Comparison of ENCODE assay signal across 1 cellular context in the genomic region with DNA sequence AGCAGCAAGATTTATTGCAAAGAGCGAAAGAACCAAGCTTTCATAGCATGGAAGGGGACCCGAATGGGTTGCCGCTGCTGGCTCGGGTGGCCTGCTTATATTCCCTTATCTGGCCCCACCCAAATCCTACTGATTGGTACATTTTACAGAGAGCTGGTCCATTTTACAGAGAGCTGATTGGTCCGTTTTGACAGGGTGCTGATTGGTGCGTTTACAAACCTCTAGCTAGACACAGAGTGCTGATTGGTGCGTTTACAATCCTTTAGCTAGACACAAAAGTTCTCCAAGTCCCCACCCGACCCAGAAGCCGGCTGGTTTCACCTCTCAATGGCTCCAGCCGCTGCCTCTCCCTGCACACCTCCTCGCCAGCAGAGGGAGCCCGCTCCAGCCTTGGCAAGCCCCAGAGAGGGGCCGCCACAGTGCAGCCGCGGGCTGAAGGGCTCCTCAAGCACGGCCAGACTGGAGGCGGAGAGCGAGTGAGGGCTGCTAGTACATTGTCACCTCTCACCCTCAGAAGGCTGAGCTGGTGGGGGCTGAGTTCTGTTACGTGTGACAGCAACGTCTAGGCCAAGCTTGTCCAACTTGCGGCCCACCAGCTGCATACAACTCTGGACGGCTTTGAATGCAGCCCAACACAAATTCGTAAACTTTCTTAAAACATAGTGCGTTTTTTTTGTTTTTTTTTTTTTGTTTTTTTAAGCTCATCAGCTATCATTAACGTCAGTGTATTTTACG.
A peak's percentile ranks its signal among the peaks of the same experiment; 100 is the strongest.
TF ChIP-seq lines count a peak whose summit lies in the region.

No MANE protein-coding gene starts in this region.

TF ChIP-seq in HepG2, 621 proteins besides CTCF, POLR2A, EP300 and RAD21 (continued from another document and continues in another):
- TF ChIP-seq, protein P1, sequence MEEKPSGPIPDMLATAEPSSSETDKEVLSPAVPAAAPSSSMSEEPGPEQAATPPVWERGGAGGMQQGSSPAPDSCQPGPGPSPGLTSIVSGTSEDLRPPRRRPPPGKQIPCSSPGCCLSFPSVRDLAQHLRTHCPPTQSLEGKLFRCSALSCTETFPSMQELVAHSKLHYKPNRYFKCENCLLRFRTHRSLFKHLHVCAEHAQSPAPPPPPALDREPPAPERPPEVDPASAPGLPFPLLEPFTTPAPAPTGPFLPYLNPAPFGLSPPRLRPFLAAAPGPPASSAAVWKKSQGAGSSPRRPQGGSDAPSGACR (CRISPR knock-in tag; IDR thresholded peaks at IDR 0.05), result no peak
- peak; percentile 49; the same call in 1 of the 2 replicates for TF ChIP-seq FOXK1 (CRISPR knock-in tag; IDR thresholded peaks at IDR 0.05; ENCODE audit: borderline replicate concordance, low read depth)
- 0 out of 2 replicates have a peak, but pooled peaks have one; percentile 21 for TF ChIP-seq ZNF124 (CRISPR knock-in tag; IDR thresholded peaks at IDR 0.05)
- TF ChIP-seq, protein P2, sequence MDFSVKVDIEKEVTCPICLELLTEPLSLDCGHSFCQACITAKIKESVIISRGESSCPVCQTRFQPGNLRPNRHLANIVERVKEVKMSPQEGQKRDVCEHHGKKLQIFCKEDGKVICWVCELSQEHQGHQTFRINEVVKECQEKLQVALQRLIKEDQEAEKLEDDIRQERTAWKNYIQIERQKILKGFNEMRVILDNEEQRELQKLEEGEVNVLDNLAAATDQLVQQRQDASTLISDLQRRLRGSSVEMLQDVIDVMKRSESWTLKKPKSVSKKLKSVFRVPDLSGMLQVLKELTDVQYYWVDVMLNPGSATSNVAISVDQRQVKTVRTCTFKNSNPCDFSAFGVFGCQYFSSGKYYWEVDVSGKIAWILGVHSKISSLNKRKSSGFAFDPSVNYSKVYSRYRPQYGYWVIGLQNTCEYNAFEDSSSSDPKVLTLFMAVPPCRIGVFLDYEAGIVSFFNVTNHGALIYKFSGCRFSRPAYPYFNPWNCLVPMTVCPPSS (IDR thresholded peaks at IDR 0.05), result no peak
- 0 out of 2 replicates have a peak, but pooled peaks have one; percentile 29 for TF ChIP-seq PHF21A (CRISPR knock-in tag; IDR thresholded peaks at IDR 0.05)
- TF ChIP-seq MED8 (CRISPR knock-in tag; IDR thresholded peaks at IDR 0.05; ENCODE audit: insufficient replicate concordance), result no peak
- no peak for TF ChIP-seq RARA (CRISPR knock-in tag; IDR thresholded peaks at IDR 0.05)
- no peak for TF ChIP-seq ZNF496 (CRISPR knock-in tag; IDR thresholded peaks at IDR 0.05; ENCODE audit: insufficient replicate concordance)
- TF ChIP-seq TBX2 (CRISPR knock-in tag; IDR thresholded peaks at IDR 0.05; ENCODE audit: borderline replicate concordance), result 0 out of 2 replicates have a peak, but pooled peaks have one; percentile 31
- TF ChIP-seq SIN3A (IDR thresholded peaks at IDR 0.05; ENCODE audit: borderline replicate concordance, low read depth, low read length), result no peak
- TF ChIP-seq, protein P3, sequence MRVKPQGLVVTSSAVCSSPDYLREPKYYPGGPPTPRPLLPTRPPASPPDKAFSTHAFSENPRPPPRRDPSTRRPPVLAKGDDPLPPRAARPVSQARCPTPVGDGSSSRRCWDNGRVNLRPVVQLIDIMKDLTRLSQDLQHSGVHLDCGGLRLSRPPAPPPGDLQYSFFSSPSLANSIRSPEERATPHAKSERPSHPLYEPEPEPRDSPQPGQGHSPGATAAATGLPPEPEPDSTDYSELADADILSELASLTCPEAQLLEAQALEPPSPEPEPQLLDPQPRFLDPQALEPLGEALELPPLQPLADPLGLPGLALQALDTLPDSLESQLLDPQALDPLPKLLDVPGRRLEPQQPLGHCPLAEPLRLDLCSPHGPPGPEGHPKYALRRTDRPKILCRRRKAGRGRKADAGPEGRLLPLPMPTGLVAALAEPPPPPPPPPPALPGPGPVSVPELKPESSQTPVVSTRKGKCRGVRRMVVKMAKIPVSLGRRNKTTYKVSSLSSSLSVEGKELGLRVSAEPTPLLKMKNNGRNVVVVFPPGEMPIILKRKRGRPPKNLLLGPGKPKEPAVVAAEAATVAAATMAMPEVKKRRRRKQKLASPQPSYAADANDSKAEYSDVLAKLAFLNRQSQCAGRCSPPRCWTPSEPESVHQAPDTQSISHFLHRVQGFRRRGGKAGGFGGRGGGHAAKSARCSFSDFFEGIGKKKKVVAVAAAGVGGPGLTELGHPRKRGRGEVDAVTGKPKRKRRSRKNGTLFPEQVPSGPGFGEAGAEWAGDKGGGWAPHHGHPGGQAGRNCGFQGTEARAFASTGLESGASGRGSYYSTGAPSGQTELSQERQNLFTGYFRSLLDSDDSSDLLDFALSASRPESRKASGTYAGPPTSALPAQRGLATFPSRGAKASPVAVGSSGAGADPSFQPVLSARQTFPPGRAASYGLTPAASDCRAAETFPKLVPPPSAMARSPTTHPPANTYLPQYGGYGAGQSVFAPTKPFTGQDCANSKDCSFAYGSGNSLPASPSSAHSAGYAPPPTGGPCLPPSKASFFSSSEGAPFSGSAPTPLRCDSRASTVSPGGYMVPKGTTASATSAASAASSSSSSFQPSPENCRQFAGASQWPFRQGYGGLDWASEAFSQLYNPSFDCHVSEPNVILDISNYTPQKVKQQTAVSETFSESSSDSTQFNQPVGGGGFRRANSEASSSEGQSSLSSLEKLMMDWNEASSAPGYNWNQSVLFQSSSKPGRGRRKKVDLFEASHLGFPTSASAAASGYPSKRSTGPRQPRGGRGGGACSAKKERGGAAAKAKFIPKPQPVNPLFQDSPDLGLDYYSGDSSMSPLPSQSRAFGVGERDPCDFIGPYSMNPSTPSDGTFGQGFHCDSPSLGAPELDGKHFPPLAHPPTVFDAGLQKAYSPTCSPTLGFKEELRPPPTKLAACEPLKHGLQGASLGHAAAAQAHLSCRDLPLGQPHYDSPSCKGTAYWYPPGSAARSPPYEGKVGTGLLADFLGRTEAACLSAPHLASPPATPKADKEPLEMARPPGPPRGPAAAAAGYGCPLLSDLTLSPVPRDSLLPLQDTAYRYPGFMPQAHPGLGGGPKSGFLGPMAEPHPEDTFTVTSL (CRISPR knock-in tag; IDR thresholded peaks at IDR 0.05; ENCODE audit: borderline replicate concordance), result no peak
- TF ChIP-seq, protein P4, sequence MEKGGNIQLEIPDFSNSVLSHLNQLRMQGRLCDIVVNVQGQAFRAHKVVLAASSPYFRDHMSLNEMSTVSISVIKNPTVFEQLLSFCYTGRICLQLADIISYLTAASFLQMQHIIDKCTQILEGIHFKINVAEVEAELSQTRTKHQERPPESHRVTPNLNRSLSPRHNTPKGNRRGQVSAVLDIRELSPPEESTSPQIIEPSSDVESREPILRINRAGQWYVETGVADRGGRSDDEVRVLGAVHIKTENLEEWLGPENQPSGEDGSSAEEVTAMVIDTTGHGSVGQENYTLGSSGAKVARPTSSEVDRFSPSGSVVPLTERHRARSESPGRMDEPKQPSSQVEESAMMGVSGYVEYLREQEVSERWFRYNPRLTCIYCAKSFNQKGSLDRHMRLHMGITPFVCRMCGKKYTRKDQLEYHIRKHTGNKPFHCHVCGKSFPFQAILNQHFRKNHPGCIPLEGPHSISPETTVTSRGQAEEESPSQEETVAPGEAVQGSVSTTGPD (CRISPR knock-in tag; IDR thresholded peaks at IDR 0.05), result no peak
- TF ChIP-seq, protein P5, sequence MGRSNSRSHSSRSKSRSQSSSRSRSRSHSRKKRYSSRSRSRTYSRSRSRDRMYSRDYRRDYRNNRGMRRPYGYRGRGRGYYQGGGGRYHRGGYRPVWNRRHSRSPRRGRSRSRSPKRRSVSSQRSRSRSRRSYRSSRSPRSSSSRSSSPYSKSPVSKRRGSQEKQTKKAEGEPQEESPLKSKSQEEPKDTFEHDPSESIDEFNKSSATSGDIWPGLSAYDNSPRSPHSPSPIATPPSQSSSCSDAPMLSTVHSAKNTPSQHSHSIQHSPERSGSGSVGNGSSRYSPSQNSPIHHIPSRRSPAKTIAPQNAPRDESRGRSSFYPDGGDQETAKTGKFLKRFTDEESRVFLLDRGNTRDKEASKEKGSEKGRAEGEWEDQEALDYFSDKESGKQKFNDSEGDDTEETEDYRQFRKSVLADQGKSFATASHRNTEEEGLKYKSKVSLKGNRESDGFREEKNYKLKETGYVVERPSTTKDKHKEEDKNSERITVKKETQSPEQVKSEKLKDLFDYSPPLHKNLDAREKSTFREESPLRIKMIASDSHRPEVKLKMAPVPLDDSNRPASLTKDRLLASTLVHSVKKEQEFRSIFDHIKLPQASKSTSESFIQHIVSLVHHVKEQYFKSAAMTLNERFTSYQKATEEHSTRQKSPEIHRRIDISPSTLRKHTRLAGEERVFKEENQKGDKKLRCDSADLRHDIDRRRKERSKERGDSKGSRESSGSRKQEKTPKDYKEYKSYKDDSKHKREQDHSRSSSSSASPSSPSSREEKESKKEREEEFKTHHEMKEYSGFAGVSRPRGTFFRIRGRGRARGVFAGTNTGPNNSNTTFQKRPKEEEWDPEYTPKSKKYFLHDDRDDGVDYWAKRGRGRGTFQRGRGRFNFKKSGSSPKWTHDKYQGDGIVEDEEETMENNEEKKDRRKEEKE (IDR thresholded peaks at IDR 0.05), result no peak
- no peak for TF ChIP-seq ZFYVE20 (CRISPR knock-in tag; IDR thresholded peaks at IDR 0.05; ENCODE audit: borderline replicate concordance, low read depth)
- no peak for TF ChIP-seq ZNF720 (CRISPR knock-in tag; IDR thresholded peaks at IDR 0.05)
- no peak for TF ChIP-seq ZZZ3 (CRISPR knock-in tag; IDR thresholded peaks at IDR 0.05; ENCODE audit: borderline replicate concordance)
- TF ChIP-seq SMAD1 (CRISPR knock-in tag; IDR thresholded peaks at IDR 0.05; ENCODE audit: borderline replicate concordance, low read depth), result no peak; the same call in 1 of the 2 replicates
- TF ChIP-seq NFYB (CRISPR knock-in tag; IDR thresholded peaks at IDR 0.05), result peak; percentile 64
- no peak for TF ChIP-seq TRIM24 (CRISPR knock-in tag; IDR thresholded peaks at IDR 0.05)
- TF ChIP-seq, protein P6, sequence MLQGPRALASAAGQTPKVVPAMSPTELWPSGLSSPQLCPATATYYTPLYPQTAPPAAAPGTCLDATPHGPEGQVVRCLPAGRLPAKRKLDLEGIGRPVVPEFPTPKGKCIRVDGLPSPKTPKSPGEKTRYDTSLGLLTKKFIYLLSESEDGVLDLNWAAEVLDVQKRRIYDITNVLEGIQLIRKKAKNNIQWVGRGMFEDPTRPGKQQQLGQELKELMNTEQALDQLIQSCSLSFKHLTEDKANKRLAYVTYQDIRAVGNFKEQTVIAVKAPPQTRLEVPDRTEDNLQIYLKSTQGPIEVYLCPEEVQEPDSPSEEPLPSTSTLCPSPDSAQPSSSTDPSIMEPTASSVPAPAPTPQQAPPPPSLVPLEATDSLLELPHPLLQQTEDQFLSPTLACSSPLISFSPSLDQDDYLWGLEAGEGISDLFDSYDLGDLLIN (CRISPR knock-in tag; IDR thresholded peaks at IDR 0.05; ENCODE audit: borderline replicate concordance), result no peak
- TF ChIP-seq, protein P7, sequence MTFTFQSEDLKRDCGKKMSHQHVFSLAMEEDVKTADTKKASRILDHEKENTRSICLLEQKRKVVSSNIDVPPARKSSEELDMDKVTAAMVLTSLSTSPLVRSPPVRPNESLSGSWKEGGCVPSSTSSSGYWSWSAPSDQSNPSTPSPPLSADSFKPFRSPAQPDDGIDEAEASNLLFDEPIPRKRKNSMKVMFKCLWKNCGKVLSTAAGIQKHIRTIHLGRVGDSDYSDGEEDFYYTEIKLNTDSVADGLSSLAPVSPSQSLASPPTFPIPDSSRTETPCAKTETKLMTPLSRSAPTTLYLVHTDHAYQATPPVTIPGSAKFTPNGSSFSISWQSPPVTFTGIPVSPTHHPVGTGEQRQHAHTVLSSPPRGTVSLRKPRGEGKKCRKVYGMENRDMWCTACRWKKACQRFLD (CRISPR knock-in tag; IDR thresholded peaks at IDR 0.05; ENCODE audit: borderline replicate concordance), result no peak
- TF ChIP-seq, protein P8, sequence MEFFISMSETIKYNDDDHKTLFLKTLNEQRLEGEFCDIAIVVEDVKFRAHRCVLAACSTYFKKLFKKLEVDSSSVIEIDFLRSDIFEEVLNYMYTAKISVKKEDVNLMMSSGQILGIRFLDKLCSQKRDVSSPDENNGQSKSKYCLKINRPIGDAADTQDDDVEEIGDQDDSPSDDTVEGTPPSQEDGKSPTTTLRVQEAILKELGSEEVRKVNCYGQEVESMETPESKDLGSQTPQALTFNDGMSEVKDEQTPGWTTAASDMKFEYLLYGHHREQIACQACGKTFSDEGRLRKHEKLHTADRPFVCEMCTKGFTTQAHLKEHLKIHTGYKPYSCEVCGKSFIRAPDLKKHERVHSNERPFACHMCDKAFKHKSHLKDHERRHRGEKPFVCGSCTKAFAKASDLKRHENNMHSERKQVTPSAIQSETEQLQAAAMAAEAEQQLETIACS (CRISPR knock-in tag; IDR thresholded peaks at IDR 0.05), result no peak
- TF ChIP-seq ZNF891 (CRISPR knock-in tag; IDR thresholded peaks at IDR 0.05), result peak; percentile 78; the same call in 1 of the 2 replicates
- TF ChIP-seq ZNF777 (CRISPR knock-in tag; IDR thresholded peaks at IDR 0.05), result 0 out of 2 replicates have a peak, but pooled peaks have one; percentile 60
- TF ChIP-seq SP5 (CRISPR knock-in tag; IDR thresholded peaks at IDR 0.05; ENCODE audit: borderline replicate concordance, low read depth), result no peak
- no peak for TF ChIP-seq ZNF138 (CRISPR knock-in tag; IDR thresholded peaks at IDR 0.05; ENCODE audit: low read depth)
- TF ChIP-seq, protein P9, sequence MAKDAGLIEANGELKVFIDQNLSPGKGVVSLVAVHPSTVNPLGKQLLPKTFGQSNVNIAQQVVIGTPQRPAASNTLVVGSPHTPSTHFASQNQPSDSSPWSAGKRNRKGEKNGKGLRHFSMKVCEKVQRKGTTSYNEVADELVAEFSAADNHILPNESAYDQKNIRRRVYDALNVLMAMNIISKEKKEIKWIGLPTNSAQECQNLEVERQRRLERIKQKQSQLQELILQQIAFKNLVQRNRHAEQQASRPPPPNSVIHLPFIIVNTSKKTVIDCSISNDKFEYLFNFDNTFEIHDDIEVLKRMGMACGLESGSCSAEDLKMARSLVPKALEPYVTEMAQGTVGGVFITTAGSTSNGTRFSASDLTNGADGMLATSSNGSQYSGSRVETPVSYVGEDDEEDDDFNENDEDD (CRISPR knock-in tag; IDR thresholded peaks at IDR 0.05; ENCODE audit: borderline replicate concordance), result no peak
- TF ChIP-seq, protein P10, sequence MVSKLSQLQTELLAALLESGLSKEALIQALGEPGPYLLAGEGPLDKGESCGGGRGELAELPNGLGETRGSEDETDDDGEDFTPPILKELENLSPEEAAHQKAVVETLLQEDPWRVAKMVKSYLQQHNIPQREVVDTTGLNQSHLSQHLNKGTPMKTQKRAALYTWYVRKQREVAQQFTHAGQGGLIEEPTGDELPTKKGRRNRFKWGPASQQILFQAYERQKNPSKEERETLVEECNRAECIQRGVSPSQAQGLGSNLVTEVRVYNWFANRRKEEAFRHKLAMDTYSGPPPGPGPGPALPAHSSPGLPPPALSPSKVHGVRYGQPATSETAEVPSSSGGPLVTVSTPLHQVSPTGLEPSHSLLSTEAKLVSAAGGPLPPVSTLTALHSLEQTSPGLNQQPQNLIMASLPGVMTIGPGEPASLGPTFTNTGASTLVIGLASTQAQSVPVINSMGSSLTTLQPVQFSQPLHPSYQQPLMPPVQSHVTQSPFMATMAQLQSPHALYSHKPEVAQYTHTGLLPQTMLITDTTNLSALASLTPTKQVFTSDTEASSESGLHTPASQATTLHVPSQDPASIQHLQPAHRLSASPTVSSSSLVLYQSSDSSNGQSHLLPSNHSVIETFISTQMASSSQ (IDR thresholded peaks at IDR 0.05; ENCODE audit: low read depth), result no peak
- TF ChIP-seq, protein P10 (CRISPR knock-in tag; IDR thresholded peaks at IDR 0.05; ENCODE audit: borderline replicate concordance), result no peak
